Comparison of ENCODE assay signal across 8 cellular contexts in the genomic region with DNA sequence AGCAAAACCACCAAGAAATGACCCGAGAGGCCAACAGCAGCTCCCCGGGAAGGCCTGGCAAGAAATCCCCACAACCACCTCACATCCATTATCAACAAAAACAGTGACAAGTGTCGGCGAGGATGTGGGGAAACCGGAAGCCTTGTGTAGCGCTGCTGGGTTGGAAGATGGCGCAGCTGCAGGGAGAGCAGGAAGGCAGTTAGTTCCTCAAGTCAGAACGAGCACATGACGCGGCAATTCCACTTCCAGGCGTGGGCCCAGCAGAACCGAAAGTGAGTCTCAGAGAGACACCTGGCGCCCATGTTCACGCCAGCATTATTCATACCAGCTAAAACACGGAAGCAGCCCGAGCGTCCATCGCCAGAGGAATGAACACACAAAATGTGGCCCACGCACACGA.
DNase-seq lines count a peak whose midpoint lies in the region; ATAC-seq and TF ChIP-seq lines count a peak whose summit lies in the region.
"Not testable (repeated sequence)": the region's sequence is repeated elsewhere in the genome, so short reads cannot be mapped to it uniquely, and the experiment has no call there.

No MANE protein-coding gene starts in this region.

- not testable (repeated sequence) for TF ChIP-seq CTCF in mucosa of descending colon (IDR thresholded peaks at IDR 0.05); upper lobe of right lung (IDR thresholded peaks at IDR 0.05)

- not testable (repeated sequence) for H3K4me3 ChIP-seq in mucosa of descending colon, upper lobe of right lung

- not testable (repeated sequence) for H3K27ac ChIP-seq in upper lobe of right lung

- not testable (repeated sequence) for H3K4me1 ChIP-seq in mucosa of descending colon (ENCODE audit: low read depth); upper lobe of right lung

- not testable (repeated sequence) for H3K4me1 Mint-ChIP-seq in T-helper 17 cell; activated T-cell treated with anti-CD3 and anti-CD28 coated beads, Interleukin-2, amount 50 U/mL, for 4 hours (ENCODE audit: low read depth); stimulated activated effector memory CD8-positive, alpha-beta T cell treated with anti-CD3 and anti-CD28 coated beads, Interleukin-12 subunit alpha, Interleukin-12 subunit beta, amount 100 ng/mL, for 72 hours
- peaks cover 12% of the 10 kb centered on the region for H3K4me1 Mint-ChIP-seq in activated naive CD8-positive, alpha-beta T cell treated with anti-CD3 and anti-CD28 coated beads, Interleukin-2, amount 50 U/mL, for 24 hours

- not testable (repeated sequence) for H3K9me3 ChIP-seq in T-helper 17 cell (ENCODE audit: control insufficient read depth, low read length, poor library complexity, severe bottlenecking); mucosa of descending colon; upper lobe of right lung

- intact Hi-C loops in Right ventricle myocardium superior (cut with DNase I); mucosa of descending colon (cut with DNase I, micrococcal nuclease); upper lobe of right lung (cut with DNase I): not testable (repeated sequence)

- H3K27me3 Mint-ChIP-seq in T-helper 17 cell; activated T-cell treated with anti-CD3 and anti-CD28 coated beads, Interleukin-2, amount 50 U/mL, for 4 hours (ENCODE audit: low read depth); activated naive CD8-positive, alpha-beta T cell treated with anti-CD3 and anti-CD28 coated beads, Interleukin-2, amount 50 U/mL, for 24 hours: not testable (repeated sequence)

- peak; percentile 34 for ATAC-seq in T-helper 17 cell
- ATAC-seq in activated T-cell treated with anti-CD3 and anti-CD28 coated beads, Interleukin-2, amount 50 U/mL, for 4 hours: peak; percentile 28 to 62
- ATAC-seq in activated naive CD8-positive, alpha-beta T cell treated with anti-CD3 and anti-CD28 coated beads, Interleukin-2, amount 50 U/mL, for 24 hours: peak; percentile 8
- ATAC-seq in Right ventricle myocardium superior (ENCODE audit: poor library complexity): peak; percentile 26
- peak; percentile 19 for ATAC-seq in left lobe of liver
- ATAC-seq in mucosa of descending colon: peak; percentile 10
- peak; percentile 31 for ATAC-seq in stimulated activated effector memory CD8-positive, alpha-beta T cell treated with anti-CD3 and anti-CD28 coated beads, Interleukin-12 subunit alpha, Interleukin-12 subunit beta, amount 100 ng/mL, for 72 hours
- peak; percentile 66 for ATAC-seq in upper lobe of right lung

- H3K27ac Mint-ChIP-seq in T-helper 17 cell: peak overlapping the region; percentile 82
- H3K27ac Mint-ChIP-seq in activated naive CD8-positive, alpha-beta T cell treated with anti-CD3 and anti-CD28 coated beads, Interleukin-2, amount 50 U/mL, for 24 hours: not testable (repeated sequence)
- H3K27ac Mint-ChIP-seq in stimulated activated effector memory CD8-positive, alpha-beta T cell treated with anti-CD3 and anti-CD28 coated beads, Interleukin-12 subunit alpha, Interleukin-12 subunit beta, amount 100 ng/mL, for 72 hours: peak overlapping the region; percentile 67

- not testable (repeated sequence) for H3K36me3 ChIP-seq in mucosa of descending colon (ENCODE audit: low read depth); upper lobe of right lung

- H3K27me3 ChIP-seq in upper lobe of right lung: not testable (repeated sequence)

- not testable (repeated sequence) for H3K9me3 Mint-ChIP-seq in activated T-cell treated with anti-CD3 and anti-CD28 coated beads, Interleukin-2, amount 50 U/mL, for 4 hours; activated naive CD8-positive, alpha-beta T cell treated with anti-CD3 and anti-CD28 coated beads, Interleukin-2, amount 50 U/mL, for 24 hours; stimulated activated effector memory CD8-positive, alpha-beta T cell treated with anti-CD3 and anti-CD28 coated beads, Interleukin-12 subunit alpha, Interleukin-12 subunit beta, amount 100 ng/mL, for 72 hours

- H3K4me3 Mint-ChIP-seq in T-helper 17 cell; activated T-cell treated with anti-CD3 and anti-CD28 coated beads, Interleukin-2, amount 50 U/mL, for 4 hours; activated naive CD8-positive, alpha-beta T cell treated with anti-CD3 and anti-CD28 coated beads, Interleukin-2, amount 50 U/mL, for 24 hours; stimulated activated effector memory CD8-positive, alpha-beta T cell treated with anti-CD3 and anti-CD28 coated beads, Interleukin-12 subunit alpha, Interleukin-12 subunit beta, amount 100 ng/mL, for 72 hours: not testable (repeated sequence)

- not testable (repeated sequence) for H3K36me3 Mint-ChIP-seq in T-helper 17 cell (ENCODE audit: low read depth); activated T-cell treated with anti-CD3 and anti-CD28 coated beads, Interleukin-2, amount 50 U/mL, for 4 hours (ENCODE audit: insufficient read depth); activated naive CD8-positive, alpha-beta T cell treated with anti-CD3 and anti-CD28 coated beads, Interleukin-2, amount 50 U/mL, for 24 hours (ENCODE audit: low read depth); stimulated activated effector memory CD8-positive, alpha-beta T cell treated with anti-CD3 and anti-CD28 coated beads, Interleukin-12 subunit alpha, Interleukin-12 subunit beta, amount 100 ng/mL, for 72 hours

- not testable (repeated sequence) for DNase-seq in T-helper 17 cell; activated T-cell treated with anti-CD3 and anti-CD28 coated beads, Interleukin-2, amount 50 U/mL, for 4 hours; activated naive CD8-positive, alpha-beta T cell treated with anti-CD3 and anti-CD28 coated beads, Interleukin-2, amount 50 U/mL, for 24 hours; Right ventricle myocardium superior; left lobe of liver (ENCODE audit: low spot score); mucosa of descending colon; stimulated activated effector memory CD8-positive, alpha-beta T cell treated with anti-CD3 and anti-CD28 coated beads, Interleukin-12 subunit alpha, Interleukin-12 subunit beta, amount 100 ng/mL, for 72 hours (ENCODE audit: low spot score in 2 of 2); upper lobe of right lung

Comparison
In these comparisons a context has a peak if more than half of its experiments do, and no peak if none do; other contexts are left out.
1. ATAC-seq: peak in every context shown above with its lines; median percentile 66 in upper lobe of right lung; 45 in activated T-cell treated with anti-CD3 and anti-CD28 coated beads, Interleukin-2, amount 50 U/mL, for 4 hours; 34 in T-helper 17 cell; 31 in stimulated activated effector memory CD8-positive, alpha-beta T cell treated with anti-CD3 and anti-CD28 coated beads, Interleukin-12 subunit alpha, Interleukin-12 subunit beta, amount 100 ng/mL, for 72 hours; 26 in Right ventricle myocardium superior; 19 in left lobe of liver; 10 in mucosa of descending colon; 8 in activated naive CD8-positive, alpha-beta T cell treated with anti-CD3 and anti-CD28 coated beads, Interleukin-2, amount 50 U/mL, for 24 hours.